23 cellular contexts compared by ENCODE assay signal in the genomic region with DNA sequence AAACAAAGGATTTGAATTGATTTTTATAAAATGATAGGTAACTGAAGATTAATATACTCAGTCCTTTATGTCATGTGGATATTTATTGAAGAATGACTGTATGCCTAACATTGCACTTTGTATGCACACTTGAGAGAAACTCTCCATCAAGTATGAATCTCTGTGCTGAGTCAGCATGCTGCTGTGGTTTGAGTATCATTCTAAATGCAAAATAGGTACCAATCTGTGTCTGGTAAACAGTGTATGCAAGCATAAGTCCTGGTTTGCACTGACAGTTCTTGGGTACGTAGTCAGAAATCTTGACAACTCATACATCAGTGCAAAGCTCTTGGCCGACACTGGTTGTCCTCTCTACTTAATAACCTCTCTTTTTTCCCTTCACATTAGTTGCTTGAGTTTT. TPM values are rescaled to one million over a fixed set of nuclear protein-coding genes. Genes with fewer than 3 reads are reported as not detected.
"Had no signal": no experiment of that assay in that cellular context is flagged by ENCODE, and none has a peak within 500 bp of the region (broad histone marks: within the 10 kb centered on the region; RNA-seq: fewer than 3 reads in every experiment).

No MANE protein-coding gene starts in this region.

- H3K9me3 Mint-ChIP-seq: activated B cell treated with CpG ODN at 0.5 μM for 24 hours; dendritic cell treated with granulocyte-macrophage colony-stimulating factor and Interleukin-4, amounts not matched to agents 40 ng/mL and 50 ng/mL, for 4 days; neural crest cell; stimulated activated naive CD8-positive, alpha-beta T cell treated with anti-CD3 and anti-CD28 coated beads, Interleukin-15, Interleukin-2, amounts not matched to agents 100 ng/mL and 50 ng/mL, for 24 hours; T-helper 2 cell treated with Interferon-gamma antibody and Interleukin-4, amounts not matched to agents 5 μg/mL and 100 μg/mL, for 36 hours; type B pancreatic cell had no signal

- DNase-seq: activated B cell treated with CpG ODN at 0.5 μM for 24 hours; activated CD4-positive, alpha-beta T cell treated with anti-CD3 and anti-CD28 coated beads for 48 hours; activated CD8-positive, alpha-beta memory T cell treated with anti-CD3 and anti-CD28 coated beads, Interleukin-2, amount 50 U/mL, for 4 hours; activated CD8-positive, alpha-beta T cell treated with anti-CD3 and anti-CD28 coated beads for 36 hours; activated effector memory CD4-positive, alpha-beta T cell treated with anti-CD3 and anti-CD28 coated beads, Interleukin-2, amount 50 U/mL, for 16 hours; activated T-cell treated with anti-CD3 and anti-CD28 coated beads, Interleukin-2, amount 50 U/mL, for 48 hours; amniotic stem cell; brain microvascular endothelial cell; effector memory CD8-positive, alpha-beta T cell; head of caudate nucleus; immature natural killer cell; spleen had no signal

- H3K36me3 Mint-ChIP-seq: activated naive CD4-positive, alpha-beta T cell treated with anti-CD3 and anti-CD28 coated beads, Interleukin-2, amount 50 U/mL, for 72 hours; immature natural killer cell; type B pancreatic cell had no signal

- H3K4me1 Mint-ChIP-seq: activated B cell treated with CpG ODN at 0.5 μM for 24 hours, immature natural killer cell had no signal

- H3K4me3 Mint-ChIP-seq: activated B cell treated with CpG ODN at 0.5 μM for 24 hours; activated CD8-positive, alpha-beta T cell treated with anti-CD3 and anti-CD28 coated beads for 36 hours; dendritic cell treated with granulocyte-macrophage colony-stimulating factor and Interleukin-4, amounts not matched to agents 40 ng/mL and 50 ng/mL, for 4 days; effector memory CD8-positive, alpha-beta T cell; immature natural killer cell; neural crest cell; stimulated activated naive CD8-positive, alpha-beta T cell treated with anti-CD3 and anti-CD28 coated beads, Interleukin-15, Interleukin-2, amounts not matched to agents 100 ng/mL and 50 ng/mL, for 24 hours; T-helper 2 cell treated with Interferon-gamma antibody and Interleukin-4, amounts not matched to agents 5 μg/mL and 100 μg/mL, for 36 hours; type B pancreatic cell had no signal

- H3K27ac Mint-ChIP-seq: activated B cell treated with CpG ODN at 0.5 μM for 24 hours; activated CD8-positive, alpha-beta T cell treated with anti-CD3 and anti-CD28 coated beads for 36 hours; activated naive CD4-positive, alpha-beta T cell treated with anti-CD3 and anti-CD28 coated beads, Interleukin-2, amount 50 U/mL, for 72 hours; dendritic cell treated with granulocyte-macrophage colony-stimulating factor and Interleukin-4, amounts not matched to agents 40 ng/mL and 50 ng/mL, for 4 days; effector memory CD8-positive, alpha-beta T cell; immature natural killer cell; stimulated activated naive CD8-positive, alpha-beta T cell treated with anti-CD3 and anti-CD28 coated beads, Interleukin-15, Interleukin-2, amounts not matched to agents 100 ng/mL and 50 ng/mL, for 24 hours; T-helper 2 cell treated with Interferon-gamma antibody and Interleukin-4, amounts not matched to agents 5 μg/mL and 100 μg/mL, for 36 hours; type B pancreatic cell had no signal

- H3K27ac ChIP-seq: brain microvascular endothelial cell, epithelial cell of prostate, prostate gland, spleen, suprapubic skin had no signal

- H3K27me3 Mint-ChIP-seq: activated B cell treated with CpG ODN at 0.5 μM for 24 hours; activated CD8-positive, alpha-beta T cell treated with anti-CD3 and anti-CD28 coated beads for 36 hours; dendritic cell treated with granulocyte-macrophage colony-stimulating factor and Interleukin-4, amounts not matched to agents 40 ng/mL and 50 ng/mL, for 4 days; effector memory CD8-positive, alpha-beta T cell; stimulated activated naive CD8-positive, alpha-beta T cell treated with anti-CD3 and anti-CD28 coated beads, Interleukin-15, Interleukin-2, amounts not matched to agents 100 ng/mL and 50 ng/mL, for 24 hours; type B pancreatic cell had no signal

RNA-seq across cellular contexts. Expression of a gene that starts 21.9 kb away (rescaled TPM):
- total RNA-seq: activated B cell treated with CpG ODN at 0.5 μM for 24 hours; activated CD8-positive, alpha-beta T cell treated with anti-CD3 and anti-CD28 coated beads for 36 hours; activated naive CD4-positive, alpha-beta T cell treated with anti-CD3 and anti-CD28 coated beads, Interleukin-2, amount 50 U/mL, for 72 hours; fibroblast of lung; osteoblast; spleen had no signal
